ENCODE assay signal across 22 cellular contexts in the genomic region with DNA sequence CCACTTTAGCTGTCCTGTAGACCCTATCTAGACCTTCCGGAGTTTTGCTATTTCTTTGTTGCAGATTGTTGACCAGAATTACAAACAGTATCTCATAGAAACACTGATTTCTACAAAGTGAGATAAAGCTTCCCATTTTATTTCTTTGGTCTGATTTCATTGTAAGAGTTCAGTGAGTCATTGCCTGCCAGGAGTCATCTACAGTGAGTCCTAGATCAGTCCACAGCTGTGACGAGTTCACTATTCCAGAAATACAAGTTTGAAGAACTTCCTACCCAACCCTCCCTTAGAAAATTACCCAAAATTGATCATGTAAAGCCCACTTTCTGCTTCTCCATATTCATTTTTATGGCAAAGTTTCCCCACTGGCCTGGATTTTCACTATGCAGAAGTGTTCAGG.
"Had no signal": no experiment of that assay in that cellular context is flagged by ENCODE, and none has a peak within 500 bp of the region (broad histone marks: within the 10 kb centered on the region; RNA-seq: fewer than 3 reads in every experiment).

No MANE protein-coding gene starts in this region.

- H3K4me1 Mint-ChIP-seq: activated naive CD4-positive, alpha-beta T cell treated with anti-CD3 and anti-CD28 coated beads, Interleukin-2, amount 50 U/mL, for 24 hours; stimulated activated memory B cell treated with anti-CD40 and anti-IgM and Interleukin-4, amounts not matched to agents 10 μg/mL and 1 μg/mL and 100 μg/mL, for 72 hours had no signal

- DNase-seq: activated CD4-positive, alpha-beta T cell treated with anti-CD3 and anti-CD28 coated beads for 1 hour; activated CD4-positive, alpha-beta T cell treated with anti-CD3 and anti-CD28 coated beads, Interleukin-2, amount 50 U/mL, for 4 hours; activated gamma-delta T cell; adrenal gland; caudate nucleus; colonic mucosa; effector CD4-positive, alpha-beta T cell; foreskin fibroblast; lower lobe of right lung; spleen; stimulated activated CD4-positive, alpha-beta T cell treated with anti-CD3 and anti-CD28 coated beads, Interleukin-4, amount 100 ng/mL, for 4 hours; SW 1271; T-helper 2 cell; upper lobe of left lung; WERI-Rb-1 had no signal

- ATAC-seq: lower lobe of right lung; natural killer cell treated with Interleukin-12 subunit alpha and Interleukin-12 subunit beta and Interleukin-15 and Interleukin-18, amount 100 ng/mL, for 72 hours; stimulated activated memory B cell treated with anti-CD40 and anti-IgM and Interleukin-4, amounts not matched to agents 10 μg/mL and 1 μg/mL and 100 μg/mL, for 72 hours had no signal

- H3K79me2 ChIP-seq: hepatocyte had no signal

- H3K27me3 ChIP-seq: adrenal gland, colonic mucosa, esophagus muscularis mucosa, hepatocyte, neutrophil, spleen, upper lobe of left lung had no signal

- H3K27ac ChIP-seq: adrenal gland, colonic mucosa, esophagus muscularis mucosa, hepatocyte, lower lobe of right lung, neutrophil, spleen, thoracic aorta, upper lobe of left lung, WERI-Rb-1 had no signal

- H3K27ac Mint-ChIP-seq: activated naive CD4-positive, alpha-beta T cell treated with anti-CD3 and anti-CD28 coated beads, Interleukin-2, amount 50 U/mL, for 24 hours; natural killer cell treated with Interleukin-12 subunit alpha and Interleukin-12 subunit beta and Interleukin-15 and Interleukin-18, amount 100 ng/mL, for 72 hours; stimulated activated memory B cell treated with anti-CD40 and anti-IgM and Interleukin-4, amounts not matched to agents 10 μg/mL and 1 μg/mL and 100 μg/mL, for 72 hours had no signal

- H3K4me3 Mint-ChIP-seq: activated naive CD4-positive, alpha-beta T cell treated with anti-CD3 and anti-CD28 coated beads, Interleukin-2, amount 50 U/mL, for 24 hours; natural killer cell treated with Interleukin-12 subunit alpha and Interleukin-12 subunit beta and Interleukin-15 and Interleukin-18, amount 100 ng/mL, for 72 hours; stimulated activated memory B cell treated with anti-CD40 and anti-IgM and Interleukin-4, amounts not matched to agents 10 μg/mL and 1 μg/mL and 100 μg/mL, for 72 hours had no signal

- H3K9me3 ChIP-seq: adrenal gland, colonic mucosa, esophagus muscularis mucosa, lower lobe of right lung, neutrophil, thoracic aorta, upper lobe of left lung had no signal

- H3K36me3 Mint-ChIP-seq: activated naive CD4-positive, alpha-beta T cell treated with anti-CD3 and anti-CD28 coated beads, Interleukin-2, amount 50 U/mL, for 24 hours; natural killer cell treated with Interleukin-12 subunit alpha and Interleukin-12 subunit beta and Interleukin-15 and Interleukin-18, amount 100 ng/mL, for 72 hours; stimulated activated memory B cell treated with anti-CD40 and anti-IgM and Interleukin-4, amounts not matched to agents 10 μg/mL and 1 μg/mL and 100 μg/mL, for 72 hours had no signal

- H3K4me2 ChIP-seq: hepatocyte had no signal

- H3K27me3 Mint-ChIP-seq: activated naive CD4-positive, alpha-beta T cell treated with anti-CD3 and anti-CD28 coated beads, Interleukin-2, amount 50 U/mL, for 24 hours; natural killer cell treated with Interleukin-12 subunit alpha and Interleukin-12 subunit beta and Interleukin-15 and Interleukin-18, amount 100 ng/mL, for 72 hours; stimulated activated memory B cell treated with anti-CD40 and anti-IgM and Interleukin-4, amounts not matched to agents 10 μg/mL and 1 μg/mL and 100 μg/mL, for 72 hours had no signal

- H2AFZ ChIP-seq: hepatocyte had no signal

- H3K36me3 ChIP-seq: adrenal gland, colonic mucosa, esophagus muscularis mucosa, lower lobe of right lung, neutrophil, spleen, thoracic aorta, upper lobe of left lung, WERI-Rb-1 had no signal

- H3K9me3 Mint-ChIP-seq: activated naive CD4-positive, alpha-beta T cell treated with anti-CD3 and anti-CD28 coated beads, Interleukin-2, amount 50 U/mL, for 24 hours had no signal

- H3K4me3 ChIP-seq: adrenal gland, colonic mucosa, esophagus muscularis mucosa, hepatocyte, lower lobe of right lung, spleen, thoracic aorta, upper lobe of left lung had no signal

- H3K4me1 ChIP-seq: adrenal gland, colonic mucosa, esophagus muscularis mucosa, lower lobe of right lung, spleen, upper lobe of left lung had no signal
